ENCODE assay signal across 8 cellular contexts in the genomic region with DNA sequence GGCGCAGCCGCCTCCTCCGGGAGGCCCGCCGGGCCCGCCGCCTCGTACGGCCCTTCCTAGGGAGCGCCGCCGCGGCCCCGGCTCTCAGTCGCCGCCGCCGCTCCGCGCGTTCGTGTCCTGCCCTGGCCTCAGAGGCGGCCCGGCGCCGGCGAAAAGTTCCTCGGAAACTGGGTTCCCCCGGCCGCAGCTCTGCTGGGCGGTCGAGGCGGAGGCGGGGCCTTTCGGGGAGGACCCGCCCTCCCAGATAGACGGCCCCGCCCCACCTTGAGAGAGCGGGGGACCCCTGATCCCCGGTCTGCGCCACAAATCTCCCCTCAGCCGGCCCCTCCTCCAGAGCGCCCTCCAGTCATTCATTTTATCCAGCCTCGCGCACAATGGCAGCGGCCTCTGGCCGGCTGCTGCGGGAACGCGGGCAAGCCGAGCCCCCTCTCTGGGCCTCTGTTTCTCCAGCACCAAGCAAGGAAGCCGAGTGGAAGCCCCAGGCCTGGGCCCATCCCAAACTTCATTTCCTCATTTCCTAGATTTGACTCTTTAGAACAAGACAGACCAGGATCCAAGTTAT. TPM values are rescaled to one million over a fixed set of nuclear protein-coding genes. Genes with fewer than 3 reads are reported as not detected.
DNase-seq lines count a peak whose midpoint lies in the region; ATAC-seq and TF ChIP-seq lines count a peak whose summit lies in the region.

Gene SREBF1 (minus strand): TSS at position 169 of the 562 bp plus-strand sequence. CDS start 169 bp downstream, outside the sequence.

- peak; percentile 48 for TF ChIP-seq POLR2A in GM18526 (IDR thresholded peaks at IDR 0.05; ENCODE audit: extremely low read depth, insufficient read length)
- no peak for TF ChIP-seq POLR2A in heart left ventricle (IDR thresholded peaks at IDR 0.05)

- H3K9me3 ChIP-seq in SJCRH30 (replicated peaks), result no peaks in the 10 kb centered on the region
- H3K9me3 ChIP-seq in heart left ventricle, result no peaks in the 10 kb centered on the region

- H3K4me1 ChIP-seq in SJCRH30 (peaks cover 29% of the 10 kb centered on the region), heart left ventricle (peaks cover 30 to 82% (median 67%) of the 10 kb centered on the region in 12 donors)

- H3K36me3 ChIP-seq in SJCRH30 (no peaks in the 10 kb centered on the region), heart left ventricle (peaks cover 0 to 6% (median 0%) of the 10 kb centered on the region in 9 donors)

- H3K4me3 ChIP-seq in SJCRH30, result peak within 1 kb of the TSS; percentile 82
- H3K4me3 ChIP-seq in heart left ventricle, result peak within 1 kb of the TSS; percentile 51 to 98 (median 76)

- DNase-seq in AG08396 (ENCODE audit: low spot score) (peak; percentile 78), SJCRH30 (peak; percentile 89 to 95), heart left ventricle (peak; percentile 69 to 87 (median 72)), posterior cingulate gyrus (peak in 9 of 10 donors; percentile 45 to 94 (median 65)), NCI-H1694 (lab: John Stamatoyannopoulos, UW) (no peak)
- peak; percentile 25 for DNase-seq in activated naive CD8-positive, alpha-beta T cell treated with anti-CD3 and anti-CD28 coated beads, Interleukin-2, amount 50 U/mL, for 16 hours (ENCODE audit: low read depth, low spot score)

- no peaks in the 10 kb centered on the region for H3K27me3 ChIP-seq in SJCRH30
- no peaks in the 10 kb centered on the region for H3K27me3 ChIP-seq in heart left ventricle

- ATAC-seq in HG03095 (IDR thresholded peaks at IDR 0.05; ENCODE audit: unreplicated experiment) (peak; percentile 28), heart left ventricle (peak in 2 of 4 donors; percentile 9 to 32)

- peak within 1 kb of the TSS; percentile 81 for H3K27ac ChIP-seq in SJCRH30
- peak within 1 kb of the TSS; percentile 96 to 99 (median 98) for H3K27ac ChIP-seq in heart left ventricle

- intact Hi-C loops in heart left ventricle (cut with DNase I), result loop anchor here in 1 of 10 donors (2.0 kb wide), 1 partner anchor 14 kb away; no protein-coding TSS in a partner anchor
- intact Hi-C loops in posterior cingulate gyrus (cut with DNase I), result loop anchor here (2.0 kb wide), 1 partner anchor 14 kb away; no protein-coding TSS in a partner anchor

- no peak for TF ChIP-seq CTCF in heart left ventricle (IDR thresholded peaks at IDR 0.05)

- WGBS in heart left ventricle, 4 donors, result 6 to 14% (median 7%) methylated on average over 20 to 52 of the region's 52 CpGs

RNA-seq across cellular contexts. Expression of gene SREBF1, which starts in this region (rescaled TPM):
- total RNA-seq in SJCRH30 (2014; rRNA removed; shearing (Covaris generic)), result 65.3 and 74.1 TPM in 2 replicates
- total RNA-seq in heart left ventricle, result 10 to 100 TPM; 12.8 to 55.2 (median 17.8) TPM
- 10 to 100 TPM; 22.1 to 41.0 TPM for polyA plus RNA-seq in heart left ventricle
